In the genomic region with DNA sequence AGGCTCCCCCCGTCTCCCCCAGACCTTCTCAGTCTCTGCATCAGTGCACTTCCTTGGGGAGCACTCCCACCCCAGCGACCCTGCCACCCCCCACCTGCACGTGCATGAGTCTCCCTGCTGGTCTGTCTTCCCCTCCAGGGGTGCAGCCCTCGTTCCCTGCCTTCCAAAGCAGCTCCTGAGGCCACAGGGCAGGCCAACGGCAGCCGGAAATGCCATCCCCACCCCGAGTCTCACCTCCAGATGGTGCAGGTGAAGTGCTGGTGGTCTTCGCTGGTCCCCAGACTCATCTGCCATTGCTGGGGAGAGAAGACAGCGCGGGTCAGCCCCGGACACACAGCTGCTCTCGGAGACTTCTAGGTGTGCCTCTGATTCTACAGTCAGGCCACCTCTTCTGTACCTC, we compare ENCODE assay signal across 1 cellular context.
TF ChIP-seq lines count a peak whose summit lies in the region.

No MANE protein-coding gene starts in this region.

TF ChIP-seq in IMR-90, 13 proteins besides CTCF, POLR2A, EP300 and RAD21:
- TF ChIP-seq BHLHE40 (IDR thresholded peaks at IDR 0.05; ENCODE audit: low read depth, low read length) (no peak), CEBPB (IDR thresholded peaks at IDR 0.05; ENCODE audit: low read depth, low read length) (no peak), MXI1 (IDR thresholded peaks at IDR 0.05; ENCODE audit: borderline replicate concordance, low read depth, low read length) (no peak)
- TF ChIP-seq, protein P1, sequence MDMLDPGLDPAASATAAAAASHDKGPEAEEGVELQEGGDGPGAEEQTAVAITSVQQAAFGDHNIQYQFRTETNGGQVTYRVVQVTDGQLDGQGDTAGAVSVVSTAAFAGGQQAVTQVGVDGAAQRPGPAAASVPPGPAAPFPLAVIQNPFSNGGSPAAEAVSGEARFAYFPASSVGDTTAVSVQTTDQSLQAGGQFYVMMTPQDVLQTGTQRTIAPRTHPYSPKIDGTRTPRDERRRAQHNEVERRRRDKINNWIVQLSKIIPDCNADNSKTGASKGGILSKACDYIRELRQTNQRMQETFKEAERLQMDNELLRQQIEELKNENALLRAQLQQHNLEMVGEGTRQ (IDR thresholded peaks at IDR 0.05; ENCODE audit: low read depth, low read length): no peak
